ENCODE assay signal across 8 cellular contexts in genomic region chr10:87416892-87417291, GRCh38. TPM values are rescaled to one million over a fixed set of nuclear protein-coding genes. Genes with fewer than 3 reads are reported as not detected.
A peak's percentile ranks its signal among the peaks of the same experiment; 100 is the strongest.
DNase-seq lines count a peak whose midpoint lies in the region; ATAC-seq, FAIRE-seq and TF ChIP-seq lines count a peak whose summit lies in the region.
"Not testable (repeated sequence)": the region's sequence is repeated elsewhere in the genome, so short reads cannot be mapped to it uniquely, and the experiment has no call there.

No MANE protein-coding gene starts in this region.

- H3K27ac ChIP-seq in A549: not testable (repeated sequence)

- not testable (repeated sequence) for H3K4me1 ChIP-seq in A549

- FAIRE-seq in A549 (lab: Jason Lieb, UNC): not testable (repeated sequence)

- H3K4me3 Mint-ChIP-seq in MCF 10A (ENCODE audit: unreplicated experiment): peak overlapping the region; percentile 0
- H3K4me3 Mint-ChIP-seq in stimulated activated effector memory CD8-positive, alpha-beta T cell treated with anti-CD3 and anti-CD28 coated beads, Interleukin-12 subunit alpha, Interleukin-12 subunit beta, amount 100 ng/mL, for 72 hours: not testable (repeated sequence)

- H3K27ac Mint-ChIP-seq in MCF 10A (ENCODE audit: low read depth, unreplicated experiment): peak overlapping the region; percentile 4
- H3K27ac Mint-ChIP-seq in stimulated activated effector memory CD8-positive, alpha-beta T cell treated with anti-CD3 and anti-CD28 coated beads, Interleukin-12 subunit alpha, Interleukin-12 subunit beta, amount 100 ng/mL, for 72 hours: not testable (repeated sequence)

- H3K36me3 Mint-ChIP-seq in MCF 10A (ENCODE audit: insufficient read depth, unreplicated experiment); stimulated activated effector memory CD8-positive, alpha-beta T cell treated with anti-CD3 and anti-CD28 coated beads, Interleukin-12 subunit alpha, Interleukin-12 subunit beta, amount 100 ng/mL, for 72 hours: not testable (repeated sequence)

- POLR2A ChIA-PET in A549 (lab: Yijun Ruan, JAX); MCF 10A (lab: Yijun Ruan, JAX): not testable (repeated sequence)

- TF ChIP-seq CTCF in A549 (IDR thresholded peaks at IDR 0.05); MCF 10A (IDR thresholded peaks at IDR 0.05; ENCODE audit: unreplicated experiment): not testable (repeated sequence)

- H3K9me3 Mint-ChIP-seq in MCF 10A (ENCODE audit: unreplicated experiment); stimulated activated effector memory CD8-positive, alpha-beta T cell treated with anti-CD3 and anti-CD28 coated beads, Interleukin-12 subunit alpha, Interleukin-12 subunit beta, amount 100 ng/mL, for 72 hours: not testable (repeated sequence)

- not testable (repeated sequence) for TF ChIP-seq POLR2A in A549 (IDR thresholded peaks at IDR 0.05; ENCODE audit: low read length)

- H3K4me3 ChIP-seq in A549: not testable (repeated sequence)

- peak in 1 of 2 experiments; percentile 40; a peak in 1 of 6 replicates for ATAC-seq in A549
- peak; percentile 92 for ATAC-seq in esophagus mucosa
- peak; percentile 50 for ATAC-seq in stimulated activated effector memory CD8-positive, alpha-beta T cell treated with anti-CD3 and anti-CD28 coated beads, Interleukin-12 subunit alpha, Interleukin-12 subunit beta, amount 100 ng/mL, for 72 hours

- CTCF ChIA-PET in A549 (lab: Yijun Ruan, JAX); MCF 10A (lab: Yijun Ruan, JAX): not testable (repeated sequence)

- DNase-seq in A549 (ENCODE audit: low read depth in 1 of 2, low spot score in 1 of 2) (peak in 1 of 2 experiments; percentile 17), ELR (ENCODE audit: low read depth) (peak; percentile 59), LoVo (ENCODE audit: low spot score) (peak; percentile 53), RPMI7951 (ENCODE audit: low read depth) (peak; percentile 8), MCF 10A (ENCODE audit: unreplicated experiment) (peak; percentile 47), kidney tubule cell (ENCODE audit: low spot score) (peak; percentile 1)
- not testable (repeated sequence) for DNase-seq in stimulated activated effector memory CD8-positive, alpha-beta T cell treated with anti-CD3 and anti-CD28 coated beads, Interleukin-12 subunit alpha, Interleukin-12 subunit beta, amount 100 ng/mL, for 72 hours (ENCODE audit: low spot score in 2 of 2)

- TF ChIP-seq EP300 in A549 (IDR thresholded peaks at IDR 0.05): not testable (repeated sequence)

- not testable (repeated sequence) for H3K4me1 Mint-ChIP-seq in MCF 10A (ENCODE audit: insufficient read depth, unreplicated experiment); stimulated activated effector memory CD8-positive, alpha-beta T cell treated with anti-CD3 and anti-CD28 coated beads, Interleukin-12 subunit alpha, Interleukin-12 subunit beta, amount 100 ng/mL, for 72 hours

- BruUV-seq in MCF 10A (replicated peaks; lab: Mats Ljungman, UMichigan): not testable (repeated sequence)

- WGBS in A549 (ENCODE audit: missing lambda C conversion rate): 25% methylated on average over 3 of the region's 3 CpGs

- not testable (repeated sequence) for H3K27me3 Mint-ChIP-seq in MCF 10A (ENCODE audit: insufficient read depth, unreplicated experiment)

- intact Hi-C loops in MCF 10A (cut with micrococcal nuclease): not testable (repeated sequence)

- not testable (repeated sequence) for TF ChIP-seq RAD21 in A549 (conservative IDR thresholded peaks at IDR 0.05 in 1 of 2, IDR thresholded peaks at IDR 0.05 in 1 of 2)

- not testable (repeated sequence) for H3K9me3 ChIP-seq in A549

- peak overlapping the region; percentile 31; the same call in 2 of the 3 replicates for H3K4me2 ChIP-seq in A549

RNA-seq across cellular contexts. Expression of gene NUTM2D, which starts 59.3 kb away (rescaled TPM):
- polyA plus RNA-seq in A549 (2011; rRNA removed): 1.6 and 1.9 TPM in 2 replicates
- polyA plus RNA-seq in A549 (2012; cell fraction: cytosol; rRNA removed): 0.83 and 1.3 TPM in 2 replicates
- polyA plus RNA-seq in A549 (2012; cell fraction: nucleus; rRNA removed): 2.0 and 2.3 TPM in 2 replicates
- 1.0 to 1.3 TPM (median 1.2 TPM) in 3 replicates for polyA plus RNA-seq in A549 (2017; fragmentation: RNase III; extraction: RNeasy Plus Mini Kit Qiagen cat#74134 plus additional on column Dnase treatment)
- 2.1 and 2.3 TPM in 2 replicates for polyA minus RNA-seq in A549 (2011; rRNA and poly(A)+ RNA removed)
- 0.36 and 0.59 TPM in 2 replicates for total RNA-seq in RPMI7951 (2014; rRNA removed; shearing (Covaris generic))
- 2.0 and 2.3 TPM in 2 replicates for total RNA-seq in MCF 10A (2022)
- total RNA-seq in esophagus mucosa: 1.8 TPM
